Comparison of ENCODE assay signal across 24 cellular contexts in genomic region chr11:37770145-37770544, GRCh38.
A peak's percentile ranks its signal among the peaks of the same experiment; 100 is the strongest.
DNase-seq lines count a peak whose midpoint lies in the region; ATAC-seq and TF ChIP-seq lines count a peak whose summit lies in the region.
"Had no signal": no experiment of that assay in that cellular context is flagged by ENCODE, and none has a peak within 500 bp of the region (broad histone marks: within the 10 kb centered on the region; RNA-seq: fewer than 3 reads in every experiment).

No MANE protein-coding gene starts in this region.

- H3K36me3 ChIP-seq in mammary epithelial cell (ENCODE audit: insufficient read depth, low read length): no peaks in the 10 kb centered on the region
- H3K36me3 ChIP-seq in breast epithelium: no peaks in the 10 kb centered on the region
- H3K36me3 ChIP-seq in tibial nerve: no peaks in the 10 kb centered on the region
- H3K36me3 ChIP-seq in neural progenitor cell: no peaks in the 10 kb centered on the region
- H3K36me3 ChIP-seq: BE2C had no signal

- H3K27me3 ChIP-seq in mammary epithelial cell (ENCODE audit: insufficient read depth, low read length) (no peaks in the 10 kb centered on the region), breast epithelium (no peaks in the 10 kb centered on the region), tibial nerve (no peaks in the 10 kb centered on the region), neural progenitor cell (no peaks in the 10 kb centered on the region)
- H3K27me3 ChIP-seq: BE2C had no signal

- H3K27me3 Mint-ChIP-seq in neural progenitor cell (ENCODE audit: insufficient read depth, low read depth): no peaks in the 10 kb centered on the region
- H3K27me3 Mint-ChIP-seq: CD8-positive, alpha-beta memory T cell had no signal

- H3K36me3 Mint-ChIP-seq in neural progenitor cell: no peaks in the 10 kb centered on the region
- H3K36me3 Mint-ChIP-seq: CD14-positive monocyte; CD8-positive, alpha-beta memory T cell had no signal

- dilution Hi-C loops in mammary epithelial cell (cut with HindIII; ENCODE audit: low sequenced_read_pairs): no loop called here

- H3K27ac ChIP-seq in mammary epithelial cell (ENCODE audit: insufficient read depth, low read depth, low read length) (no peak overlapping the region), breast epithelium (no peak overlapping the region), tibial nerve (no peak overlapping the region), neural progenitor cell (no peak overlapping the region)
- H3K27ac ChIP-seq: 22Rv1, RWPE1, SK-N-MC had no signal

- H3K9me3 ChIP-seq in mammary epithelial cell (replicated peaks; ENCODE audit: insufficient read depth, low read length) (no peaks in the 10 kb centered on the region), breast epithelium (no peaks in the 10 kb centered on the region), tibial nerve (no peaks in the 10 kb centered on the region), neural progenitor cell (ENCODE audit: low read depth) (no peaks in the 10 kb centered on the region)
- H3K9me3 ChIP-seq: BE2C had no signal

- in situ Hi-C loops in mammary epithelial cell (cut with MboI; ENCODE audit: low sequenced_read_pairs in 2 of 2): loop anchor here in 1 of 2 donors (25.0 kb wide), 1 partner anchor 92 kb away; no protein-coding TSS in a partner anchor

- intact Hi-C loops in mammary epithelial cell (cut with micrococcal nuclease) (no loop called here), breast epithelium (cut with DNase I; ENCODE audit: low total_unique reads) (no loop called here)

- H3K4me1 Mint-ChIP-seq in neural progenitor cell: no peaks in the 10 kb centered on the region
- H3K4me1 Mint-ChIP-seq: CD14-positive monocyte; CD8-positive, alpha-beta memory T cell had no signal

- DNase-seq in mammary epithelial cell (peak; percentile 42), breast epithelium (ENCODE audit: low spot score in 2 of 2) (no peak), epithelial cell of esophagus (ENCODE audit: low read depth) (peak; percentile 62), fibroblast of the aortic adventitia (ENCODE audit: low read depth) (peak; percentile 44), NCI-H2107 (lab: John Stamatoyannopoulos, UW) (no peak), tibial nerve (ENCODE audit: low spot score in 2 of 2) (no peak), neural progenitor cell (ENCODE audit: low spot score) (no peak)
- DNase-seq: BE2C; CD8-positive, alpha-beta memory T cell; DMS 273 treated with DMSO at 0.1 percent for 48 hours; DMS79; GF-D8; KG1; MM.1S; NCI-H2029; NCI-H2227 treated with DMSO at 0.1 percent for 48 hours; NCI-H526 treated with DMSO at 0.1 percent for 48 hours; SHP77 treated with DMSO at 0.1 percent for 48 hours had no signal

- no peak overlapping the region for H3K27ac Mint-ChIP-seq in neural progenitor cell
- H3K27ac Mint-ChIP-seq: CD14-positive monocyte; CD8-positive, alpha-beta memory T cell had no signal

- no peak for ATAC-seq in HG03378 (IDR thresholded peaks at IDR 0.05; ENCODE audit: unreplicated experiment)
- ATAC-seq: Panc1 had no signal

- BruUV-seq in mammary epithelial cell (replicated peaks; lab: Mats Ljungman, UMichigan): no TSS peak

- H3K9ac ChIP-seq in mammary epithelial cell (ENCODE audit: insufficient read depth, low read length): no peak overlapping the region
- H3K9ac ChIP-seq in neural progenitor cell: no peak overlapping the region

- TF ChIP-seq POLR2A in breast epithelium (IDR thresholded peaks at IDR 0.05) (no peak), tibial nerve (IDR thresholded peaks at IDR 0.05) (no peak)

- H3K9me3 Mint-ChIP-seq in neural progenitor cell: no peaks in the 10 kb centered on the region

- WGBS in mammary epithelial cell (ENCODE audit: low coverage, missing lambda C conversion rate): 100% methylated on average over 1 of the region's 1 CpG
- 69 to 84% methylated on average over 1 of the region's 1 CpG for WGBS in tibial nerve, 2 donors

- peaks cover 12% of the 10 kb centered on the region for H3K4me1 ChIP-seq in mammary epithelial cell (ENCODE audit: insufficient read depth, low read length)
- no peaks in the 10 kb centered on the region for H3K4me1 ChIP-seq in breast epithelium
- no peaks in the 10 kb centered on the region for H3K4me1 ChIP-seq in tibial nerve
- no peaks in the 10 kb centered on the region for H3K4me1 ChIP-seq in neural progenitor cell
- H3K4me1 ChIP-seq: BE2C had no signal

- TF ChIP-seq EP300 in tibial nerve (IDR thresholded peaks at IDR 0.05): no peak

- no peaks in the 10 kb centered on the region for H3F3A ChIP-seq in neural progenitor cell (ENCODE audit: low read depth)

- H3K79me2 ChIP-seq in mammary epithelial cell (ENCODE audit: insufficient read depth, low read length) (no peaks in the 10 kb centered on the region), neural progenitor cell (ENCODE audit: low read depth) (no peaks in the 10 kb centered on the region)

- no peak for TF ChIP-seq CTCF in mammary epithelial cell (conservative IDR thresholded peaks at IDR 0.05 in 1 of 2, IDR thresholded peaks at IDR 0.05 in 1 of 2; ENCODE audit: extremely low read depth in 1 of 2, insufficient read depth in 1 of 2, low read depth in 1 of 2, low read length in 2 of 2)
- TF ChIP-seq CTCF in breast epithelium (IDR thresholded peaks at IDR 0.05): no peak
- TF ChIP-seq CTCF in epithelial cell of esophagus (IDR thresholded peaks at IDR 0.05; ENCODE audit: insufficient read depth, low read depth, low read length, missing control alignments): no peak
- no peak for TF ChIP-seq CTCF in fibroblast of the aortic adventitia (IDR thresholded peaks at IDR 0.05; ENCODE audit: insufficient read depth, low read length)
- no peak for TF ChIP-seq CTCF in tibial nerve (IDR thresholded peaks at IDR 0.05)
- TF ChIP-seq CTCF in neural progenitor cell (IDR thresholded peaks at IDR 0.05): no peak

- CTCF ChIA-PET in mammary epithelial cell (lab: Charles Lee; ENCODE audit: low non-redundant PET): no interaction called here

- H3K4me3 ChIP-seq in mammary epithelial cell (replicated peaks in 1 of 3; ENCODE audit: insufficient read depth in 1 of 3, low read depth in 2 of 3, low read length in 3 of 3) (no peak overlapping the region), breast epithelium (no peak overlapping the region), epithelial cell of esophagus (ENCODE audit: low read length) (no peak overlapping the region), fibroblast of the aortic adventitia (ENCODE audit: low read depth, low read length) (no peak overlapping the region), tibial nerve (no peak overlapping the region), neural progenitor cell (no peak overlapping the region)
- H3K4me3 ChIP-seq: SK-N-MC had no signal

- no peak overlapping the region for H3K4me3 Mint-ChIP-seq in neural progenitor cell
- H3K4me3 Mint-ChIP-seq: CD14-positive monocyte; CD8-positive, alpha-beta memory T cell had no signal

- H3K4me2 ChIP-seq in mammary epithelial cell (ENCODE audit: insufficient read depth, low read depth, low read length): no peak overlapping the region
- no peak overlapping the region for H3K4me2 ChIP-seq in neural progenitor cell

- H2AFZ ChIP-seq in mammary epithelial cell (ENCODE audit: low read depth, low read length): no peak overlapping the region
- no peak overlapping the region for H2AFZ ChIP-seq in neural progenitor cell (replicated peaks)

- no peaks in the 10 kb centered on the region for H4K20me1 ChIP-seq in mammary epithelial cell (ENCODE audit: insufficient read depth, low read length)
- H4K20me1 ChIP-seq in neural progenitor cell (ENCODE audit: low read depth): no peaks in the 10 kb centered on the region

Comparison
In these comparisons a context has a peak if more than half of its experiments do, and no peak if none do; other contexts are left out.
1. DNase-seq: peak in mammary epithelial cell (single experiment), epithelial cell of esophagus (single experiment) and fibroblast of the aortic adventitia (single experiment); none in breast epithelium (0 of 2), NCI-H2107 (single experiment), tibial nerve (0 of 2) and neural progenitor cell (single experiment).